ENCODE assay signal across 16 cellular contexts in genomic region chr22:24066872-24067271, GRCh38. TPM values are rescaled to one million over a fixed set of nuclear protein-coding genes. Genes with fewer than 3 reads are reported as not detected.
DNase-seq lines count a peak whose midpoint lies in the region; ATAC-seq and TF ChIP-seq lines count a peak whose summit lies in the region.
"Had no signal": no experiment of that assay in that cellular context is flagged by ENCODE, and none has a peak within 500 bp of the region (broad histone marks: within the 10 kb centered on the region; RNA-seq: fewer than 3 reads in every experiment).

No MANE protein-coding gene starts in this region.

- no peaks in the 10 kb centered on the region for H3K4me1 ChIP-seq in BE2C

- H3K9me3 ChIP-seq in BE2C = no peaks in the 10 kb centered on the region

- TF ChIP-seq CTCF in BE2C (IDR thresholded peaks at IDR 0.05; ENCODE audit: low read depth, low read length) = no peak

- peaks cover 65% of the 10 kb centered on the region for H3K36me3 ChIP-seq in BE2C

- ATAC-seq in left colon = peak; percentile 90
- ATAC-seq: HCT116 had no signal

- H3K4me3 ChIP-seq in BE2C (ENCODE audit: low read depth, low read length) = no peak overlapping the region

- H3K27me3 ChIP-seq in BE2C = no peaks in the 10 kb centered on the region

- intact Hi-C loops in left colon (cut with DNase I, micrococcal nuclease) = no loop called here

- DNase-seq in BE2C = peak; percentile 35
- peak; percentile 14 for DNase-seq in DMS53 treated with DMSO at 0.1 percent for 48 hours (lab: John Stamatoyannopoulos, UW; ENCODE audit: unreplicated experiment)
- DNase-seq in NCI-H69 (lab: John Stamatoyannopoulos, UW) = peak; percentile 22
- peak; percentile 51 to 70 for DNase-seq in left colon
- no peak for DNase-seq in glomerular visceral epithelial cell (ENCODE audit: extremely low spot score)
- DNase-seq in activated CD4-positive, alpha-beta T cell treated with anti-CD3 and anti-CD28 coated beads, Interleukin-2, amount 50 U/mL, for 4 hours = no peak
- no peak for DNase-seq in hippocampal formation (lab: John Stamatoyannopoulos, UW)
- no peak for DNase-seq in UCSD-AML1 (lab: John Stamatoyannopoulos, UW; ENCODE audit: unreplicated experiment)
- DNase-seq: activated naive CD4-positive, alpha-beta T cell treated with anti-CD3 and anti-CD28 coated beads, Interleukin-2, amount 50 U/mL, for 16 hours; activated T-cell treated with anti-CD3 and anti-CD28 coated beads for 4 hours; Calu3; glutamatergic neuron; NCI-H2107; NK-92 treated with Interleukin-12 subunit alpha and Interleukin-12 subunit beta, amount 100 ng/mL, for 24 hours; SIG-M5 had no signal

RNA-seq across cellular contexts. Expression of gene CABIN1, which starts 55.8 kb away (rescaled TPM):
- polyA plus RNA-seq in BE2C (2012; ENCODE audit: insufficient read depth, insufficient read length, low read depth) = 93.4 TPM
- 10 to 100 TPM; 63.0 to 81.6 TPM for total RNA-seq in left colon

Comparison
In these comparisons a context has a peak if more than half of its experiments do, and no peak if none do; other contexts are left out.
1. DNase-seq: peak in BE2C (single experiment), DMS53 treated with DMSO at 0.1 percent for 48 hours (single experiment), NCI-H69 (single experiment) and left colon (2 of 2); none in glomerular visceral epithelial cell (single experiment), activated CD4-positive, alpha-beta T cell treated with anti-CD3 and anti-CD28 coated beads, Interleukin-2, amount 50 U/mL, for 4 hours (0 of 2), hippocampal formation (0 of 2) and UCSD-AML1 (single experiment).